In the genomic region with DNA sequence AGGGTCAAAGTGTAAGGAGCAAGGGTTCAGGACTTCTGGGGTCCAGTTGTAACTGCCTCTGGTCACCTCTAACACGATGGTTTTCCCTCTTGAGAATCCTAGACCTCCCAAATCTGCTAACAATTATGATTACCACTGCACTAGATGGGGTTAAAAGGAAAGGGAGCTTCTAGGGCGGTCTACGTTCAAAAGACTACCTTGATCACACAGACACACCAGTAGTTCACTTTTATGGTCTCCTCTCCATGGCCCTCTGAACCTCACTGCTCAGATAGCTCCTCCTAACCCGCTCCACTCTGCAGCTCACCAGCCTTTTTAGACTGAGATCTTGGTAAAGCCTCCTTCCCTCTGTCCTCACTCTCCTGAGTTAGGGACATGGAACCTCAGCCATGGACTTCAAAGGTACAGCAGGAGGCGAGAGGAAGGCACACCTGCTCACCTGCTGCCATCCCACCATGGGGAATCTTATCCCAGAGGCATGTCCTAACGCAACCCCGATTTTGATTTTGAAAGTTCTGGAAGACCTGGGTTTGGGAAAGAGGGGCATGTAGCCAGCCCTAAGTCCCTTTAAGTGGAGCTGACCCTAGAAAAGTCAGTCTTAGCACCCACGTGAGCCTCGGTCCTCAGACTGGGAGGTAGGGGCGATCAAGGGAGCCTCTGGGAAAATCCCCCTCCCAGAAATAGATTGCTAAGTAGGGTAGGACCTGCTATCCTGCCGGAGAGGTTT, we compare ENCODE assay signal across 9 cellular contexts. TPM values are rescaled to one million over a fixed set of nuclear protein-coding genes. Genes with fewer than 3 reads are reported as not detected.
DNase-seq lines count a peak whose midpoint lies in the region; ATAC-seq, FAIRE-seq and TF ChIP-seq lines count a peak whose summit lies in the region.
"Had no signal": no experiment of that assay in that cellular context is flagged by ENCODE, and none has a peak within 500 bp of the region (broad histone marks: within the 10 kb centered on the region; RNA-seq: fewer than 3 reads in every experiment).

No MANE protein-coding gene starts in this region.

- TF ChIP-seq EP300 in esophagus muscularis mucosa (IDR thresholded peaks at IDR 0.05), result no peak

- H3K27ac Mint-ChIP-seq in progenitor cell of endocrine pancreas, result peak overlapping the region; percentile 98

- H3K4me3 ChIP-seq in DOHH2 (ENCODE audit: low read length) (peak overlapping the region; percentile 40), OCI-LY3 (ENCODE audit: low read length) (peak overlapping the region; percentile 75), esophagus muscularis mucosa (peak overlapping the region; percentile 76 to 89 (median 82))

- H3K9ac ChIP-seq in OCI-LY3 (ENCODE audit: low read length), result peak overlapping the region; percentile 52

- H3K27me3 ChIP-seq in DOHH2 (ENCODE audit: control insufficient read depth, low read length) (peaks cover 4% of the 10 kb centered on the region; the same call in 1 of the 2 replicates), OCI-LY3 (ENCODE audit: low read depth, low read length) (no peaks in the 10 kb centered on the region), esophagus muscularis mucosa (no peaks in the 10 kb centered on the region)

- peaks cover 39% of the 10 kb centered on the region for H3K4me1 ChIP-seq in DOHH2 (ENCODE audit: control insufficient read depth, low read length)
- H3K4me1 ChIP-seq in OCI-LY3 (ENCODE audit: low read length), result peaks cover 21% of the 10 kb centered on the region
- H3K4me1 ChIP-seq in esophagus muscularis mucosa, result peaks cover 27 to 73% (median 64%) of the 10 kb centered on the region in 4 donors

- H3K4me1 Mint-ChIP-seq in progenitor cell of endocrine pancreas (ENCODE audit: low read depth), result peaks cover 52% of the 10 kb centered on the region

- H4K20me1 ChIP-seq in DOHH2 (ENCODE audit: control insufficient read depth, insufficient read depth, low read depth, low read length), result peaks cover 7% of the 10 kb centered on the region; the same call in 1 of the 2 replicates
- H4K20me1 ChIP-seq in OCI-LY3 (ENCODE audit: insufficient read depth, low read length), result 0 out of 2 replicates have a peak, but pooled peaks cover 6% of the 10 kb centered on the region

- TF ChIP-seq CTCF in DOHH2 (IDR thresholded peaks at IDR 0.05; ENCODE audit: low read depth, low read length, poor library complexity, severe bottlenecking), result no peak
- no peak for TF ChIP-seq CTCF in OCI-LY3 (IDR thresholded peaks at IDR 0.05; ENCODE audit: low read depth, low read length)
- no peak for TF ChIP-seq CTCF in esophagus muscularis mucosa (IDR thresholded peaks at IDR 0.05)
- no peak for TF ChIP-seq CTCF in progenitor cell of endocrine pancreas (IDR thresholded peaks at IDR 0.05; ENCODE audit: unreplicated experiment)

- 62% methylated on average over 11 of the region's 11 CpGs for WGBS in esophagus muscularis mucosa

- intact Hi-C loops in esophagus muscularis mucosa (cut with DNase I), result loop anchor here (10.0 kb wide), 1 partner anchor 168 kb away; the partner anchor contains the start of gene HNRNPC

- no peaks in the 10 kb centered on the region for H3K27me3 Mint-ChIP-seq in progenitor cell of endocrine pancreas

- peaks cover 13% of the 10 kb centered on the region for H3F3A ChIP-seq in DOHH2 (ENCODE audit: control insufficient read depth, insufficient read depth)

- H3K9me3 ChIP-seq in DOHH2 (ENCODE audit: control insufficient read depth, insufficient read depth, low read length) (no peaks in the 10 kb centered on the region), OCI-LY3 (ENCODE audit: insufficient read depth, low read length) (no peaks in the 10 kb centered on the region), esophagus muscularis mucosa (no peaks in the 10 kb centered on the region)

- FAIRE-seq in GM12892 (lab: Jason Lieb, UNC), result no peak

- H3K79me2 ChIP-seq in DOHH2 (ENCODE audit: control insufficient read depth, low read length), result no peaks in the 10 kb centered on the region
- H3K79me2 ChIP-seq in OCI-LY3 (ENCODE audit: low read length), result no peaks in the 10 kb centered on the region

- H3K9me2 ChIP-seq in DOHH2 (replicated peaks; ENCODE audit: control insufficient read depth, low read length), result no peaks in the 10 kb centered on the region

- H3K9me3 Mint-ChIP-seq in progenitor cell of endocrine pancreas (ENCODE audit: low read depth), result no peaks in the 10 kb centered on the region

- TF ChIP-seq POLR2A in esophagus muscularis mucosa (IDR thresholded peaks at IDR 0.05; ENCODE audit: low read depth), result no peak
- TF ChIP-seq POLR2A in GM12892 (IDR thresholded peaks at IDR 0.05; ENCODE audit: low read depth, low read length), result no peak

- peaks cover 16% of the 10 kb centered on the region for H3K36me3 Mint-ChIP-seq in progenitor cell of endocrine pancreas (ENCODE audit: insufficient read depth)

- peaks cover 3% of the 10 kb centered on the region; the same call in 1 of the 2 replicates for H3K36me3 ChIP-seq in DOHH2 (ENCODE audit: control insufficient read depth, low read length)
- H3K36me3 ChIP-seq in OCI-LY3 (replicated peaks; ENCODE audit: low read depth, low read length), result no peaks in the 10 kb centered on the region
- peaks cover 6 to 14% (median 13%) of the 10 kb centered on the region in 4 donors for H3K36me3 ChIP-seq in esophagus muscularis mucosa

- H3K27ac ChIP-seq in DOHH2 (ENCODE audit: low read depth, low read length) (no peak overlapping the region), OCI-LY3 (ENCODE audit: low read length) (no peak overlapping the region), esophagus muscularis mucosa (replicated peaks in 1 of 4) (peak overlapping the region; percentile 97 to 98 (median 97))

- H3K4me2 ChIP-seq in DOHH2 (ENCODE audit: low read length) (peak overlapping the region; percentile 37; the same call in 1 of the 2 replicates), OCI-LY3 (ENCODE audit: low read length) (peak overlapping the region; percentile 59)

- peak overlapping the region; percentile 93 for H3K4me3 Mint-ChIP-seq in progenitor cell of endocrine pancreas (ENCODE audit: low read depth)

- DNase-seq in esophagus muscularis mucosa (ENCODE audit: extremely low spot score), result no peak
- DNase-seq in progenitor cell of endocrine pancreas (ENCODE audit: low spot score, unreplicated experiment), result no peak
- no peak for DNase-seq in NCI-H2081 (lab: John Stamatoyannopoulos, UW)
- DNase-seq in GM12892 (ENCODE audit: insufficient read length), result no peak

- no peak for ATAC-seq in activated CD4-positive, CD25-positive, alpha-beta regulatory T cell treated with anti-CD3 and anti-CD28 coated beads, Interleukin-2, amount 50 U/mL, for 24 hours
- no peak for ATAC-seq in GM21528 (IDR thresholded peaks at IDR 0.05; ENCODE audit: low FRiP score, unreplicated experiment)

- H2AFZ ChIP-seq in OCI-LY3 (ENCODE audit: low read depth, low read length), result no peak overlapping the region

RNA-seq across cellular contexts. Expression of gene ZNF219, which starts 1.4 kb away (rescaled TPM):
- total RNA-seq in esophagus muscularis mucosa (100 to 1,000 TPM in 2 of 4 donors, 10 to 100 TPM in 2; 64.4 to 116 (median 94.3) TPM), progenitor cell of endocrine pancreas (103 and 111 TPM in 2 replicates)
- 0.66 TPM for polyA plus RNA-seq in GM12892 (2012; ENCODE audit: missing spikeins)

RNA-seq across cellular contexts. Expression of gene TMEM253, which starts 3.8 kb away (rescaled TPM):
- total RNA-seq in esophagus muscularis mucosa (under 1 TPM in 1 of 4 donors, not detected in 3; 0.23 TPM), progenitor cell of endocrine pancreas (1.1 and 1.4 TPM in 2 replicates)
- polyA plus RNA-seq in GM12892 (2012; ENCODE audit: missing spikeins), result not detected

RNA-seq across cellular contexts. Expression of gene ARHGEF40, which starts 26.9 kb away (rescaled TPM):
- total RNA-seq in esophagus muscularis mucosa (10 to 100 TPM; 19.4 to 47.3 (median 27.0) TPM), progenitor cell of endocrine pancreas (57.3 and 65.3 TPM in 2 replicates)
- 0.15 TPM for polyA plus RNA-seq in GM12892 (2012; ENCODE audit: missing spikeins)

RNA-seq across cellular contexts. Expression of gene RNASE8, which starts 39.4 kb away (rescaled TPM):
- not detected for total RNA-seq in esophagus muscularis mucosa
- total RNA-seq in progenitor cell of endocrine pancreas, result not detected in 2 replicates
- not detected for polyA plus RNA-seq in GM12892 (2012; ENCODE audit: missing spikeins)
- total RNA-seq: subcutaneous adipose tissue had no signal

RNA-seq across cellular contexts. Expression of gene RNASE7, which starts 54.9 kb away (rescaled TPM):
- total RNA-seq in esophagus muscularis mucosa, result not detected
- total RNA-seq in progenitor cell of endocrine pancreas, result not detected in 2 replicates
- not detected for polyA plus RNA-seq in GM12892 (2012; ENCODE audit: missing spikeins)
- total RNA-seq: subcutaneous adipose tissue had no signal

Comparison
In these comparisons a context has a peak if more than half of its experiments do, and no peak if none do; other contexts are left out.
1. H3K27ac ChIP-seq: peak in esophagus muscularis mucosa (4 of 4); none in DOHH2 (single experiment) and OCI-LY3 (single experiment).
2. Peak in every context shown above with its lines, with median percentiles within 50 percentile points of each other: H3K4me3 ChIP-seq.